ENCODE assay signal across 8 cellular contexts in the genomic region with DNA sequence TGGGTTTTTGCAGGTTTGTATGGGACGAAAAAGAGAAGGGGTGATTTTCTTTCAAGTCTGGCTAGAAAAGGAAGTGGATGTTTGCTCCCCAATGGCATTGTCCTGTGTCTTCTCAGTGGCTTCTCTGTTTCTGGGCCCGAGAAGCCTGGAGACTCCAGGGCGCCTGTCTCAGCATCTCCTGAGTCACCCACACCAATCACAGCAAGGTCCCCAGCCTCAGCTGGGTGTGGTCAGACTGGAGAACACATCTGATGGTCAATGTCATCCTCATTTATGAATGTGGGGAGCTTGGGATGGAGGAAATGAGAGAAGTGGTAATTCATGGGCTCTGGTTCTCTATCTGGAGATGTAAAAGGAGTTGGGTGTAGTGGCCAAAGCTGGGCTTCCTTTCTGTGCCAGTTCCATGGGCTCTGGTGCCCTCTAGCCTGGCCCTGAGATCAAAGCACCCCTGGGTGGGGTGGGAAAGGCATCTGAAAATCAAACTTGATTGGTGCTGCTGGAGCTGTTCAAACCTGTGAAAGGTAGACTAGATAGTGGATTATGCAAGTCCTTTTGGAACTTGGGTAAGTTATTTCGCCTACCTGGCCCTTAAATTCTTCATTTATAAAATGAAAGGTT. TPM values are rescaled to one million over a fixed set of nuclear protein-coding genes. Genes with fewer than 3 reads are reported as not detected.
A peak's percentile ranks its signal among the peaks of the same experiment; 100 is the strongest.
DNase-seq lines count a peak whose midpoint lies in the region; ATAC-seq and TF ChIP-seq lines count a peak whose summit lies in the region.

No MANE protein-coding gene starts in this region.

- intact Hi-C loops in dorsolateral prefrontal cortex (cut with DNase I): loop anchor here in 1 of 2 donors (2.0 kb wide), 1 partner anchor 299 kb away; no protein-coding TSS in a partner anchor
- intact Hi-C loops in aorta (cut with DNase I): loop anchor here (5.0 kb wide), 1 partner anchor 297 kb away; no protein-coding TSS in a partner anchor
- intact Hi-C loops in stomach (cut with DNase I; ENCODE audit: low total_unique reads): loop anchor here (10.0 kb wide), 1 partner anchor 61 kb away; no protein-coding TSS in a partner anchor

- DNase-seq in GM10266 (ENCODE audit: extremely low spot score) (no peak), NCI-H1092 (lab: John Stamatoyannopoulos, UW) (peak; percentile 16), dorsolateral prefrontal cortex (peak in 4 of 10 donors; percentile 42 to 70 (median 51)), pons (ENCODE audit: low spot score) (peak; percentile 73), aorta (no peak), NCI-H524 treated with DMSO at 0.1 percent for 48 hours (lab: John Stamatoyannopoulos, UW) (no peak), stomach (no peak)

- WGBS in aorta, 2 donors: 94 to 95% methylated on average over 4 of the region's 4 CpGs
- 83 to 91% (median 84%) methylated on average over 4 of the region's 4 CpGs for WGBS in stomach, 5 donors

- H3K27ac ChIP-seq in dorsolateral prefrontal cortex (peak overlapping the region in 21 of 59 donors; percentile 3 to 77 (median 41)), aorta (ENCODE audit: low read depth in 1 of 2, low read length in 2 of 2) (no peak overlapping the region), stomach (no peak overlapping the region)

- TF ChIP-seq CTCF in GM10266 (IDR thresholded peaks at IDR 0.05; ENCODE audit: control insufficient read depth, insufficient read depth, low read depth, missing control alignments) (peak; percentile 54), dorsolateral prefrontal cortex (IDR thresholded peaks at IDR 0.05 in 54 of 56, conservative IDR thresholded peaks at IDR 0.05 in 2 of 56; ENCODE audit: low read depth in 1 of 56, partially characterized antibody in 56 of 56) (peak in 54 of 56 donors; percentile 23 to 76 (median 54)), stomach (IDR thresholded peaks at IDR 0.05) (peak in 3 of 7 experiments; percentile 19 to 25 (median 22))

- H3K9me3 ChIP-seq in aorta (ENCODE audit: control insufficient read depth, low read length) (no peaks in the 10 kb centered on the region), stomach (no peaks in the 10 kb centered on the region)

- TF ChIP-seq EP300 in stomach (IDR thresholded peaks at IDR 0.05): no peak

- H3K4me3 ChIP-seq in dorsolateral prefrontal cortex: no peak overlapping the region
- no peak overlapping the region for H3K4me3 ChIP-seq in aorta (ENCODE audit: low read length in 2 of 2)
- no peak overlapping the region for H3K4me3 ChIP-seq in stomach

- no peak for TF ChIP-seq POLR2A in stomach (IDR thresholded peaks at IDR 0.05)

- no peaks in the 10 kb centered on the region for H3K27me3 ChIP-seq in dorsolateral prefrontal cortex
- H3K27me3 ChIP-seq in aorta (ENCODE audit: control insufficient read depth in 1 of 2, insufficient read depth in 2 of 2, low read length in 1 of 2): no peaks in the 10 kb centered on the region
- peaks cover 0 to 6% (median 0%) of the 10 kb centered on the region in 3 donors for H3K27me3 ChIP-seq in stomach

- H3K36me3 ChIP-seq in aorta (ENCODE audit: control insufficient read depth in 1 of 2, insufficient read depth in 2 of 2, low read length in 1 of 2): no peaks in the 10 kb centered on the region
- no peaks in the 10 kb centered on the region for H3K36me3 ChIP-seq in stomach

- ATAC-seq in aorta (ENCODE audit: low FRiP score): no peak
- ATAC-seq in GM19035 (IDR thresholded peaks at IDR 0.05; ENCODE audit: unreplicated experiment): no peak

- no peaks in the 10 kb centered on the region for H3K4me1 ChIP-seq in aorta (ENCODE audit: control insufficient read depth in 1 of 2, insufficient read depth in 2 of 2, low read length in 2 of 2)
- H3K4me1 ChIP-seq in stomach: no peaks in the 10 kb centered on the region

RNA-seq across cellular contexts. Expression of a gene that starts 13.4 kb away (rescaled TPM):
- total RNA-seq in dorsolateral prefrontal cortex (10 to 100 TPM in 7 of 120 experiments, 1 to 10 TPM in 113; 1.2 to 14.3 (median 5.2) TPM), aorta (10 to 100 TPM; 40.5 to 58.2 TPM), stomach (10 to 100 TPM in 1 of 5 donors, 1 to 10 TPM in 3, not detected in 1; 3.1 to 13.0 (median 7.6) TPM)
- polyA plus RNA-seq in aorta (10 to 100 TPM; 55.3 to 90.9 TPM), stomach (10 to 100 TPM; 11.6 to 31.5 (median 11.7) TPM)

RNA-seq across cellular contexts. Expression of a gene that starts 32.7 kb away (rescaled TPM):
- total RNA-seq in dorsolateral prefrontal cortex: 100 to 1,000 TPM; 253 to 573 (median 415) TPM
- 100 to 1,000 TPM; 828 to 889 TPM for total RNA-seq in aorta
- polyA plus RNA-seq in aorta: 1,000 to 10,000 TPM; 1,443 to 3,537 TPM
- total RNA-seq in stomach: 1,000 to 10,000 TPM in 1 of 5 donors, 100 to 1,000 TPM in 4; 338 to 1,026 (median 827) TPM
- polyA plus RNA-seq in stomach: 1,000 to 10,000 TPM in 2 of 3 donors, 100 to 1,000 TPM in 1; 989 to 2,038 (median 1,490) TPM

Comparison
In these comparisons a context has a peak if more than half of its experiments do, and no peak if none do; other contexts are left out.
1. DNase-seq: peak in NCI-H1092 (single experiment) and pons (single experiment); none in GM10266 (single experiment), aorta (0 of 2), NCI-H524 treated with DMSO at 0.1 percent for 48 hours (single experiment) and stomach (single experiment).